1 cellular context compared by ENCODE assay signal in the genomic region with DNA sequence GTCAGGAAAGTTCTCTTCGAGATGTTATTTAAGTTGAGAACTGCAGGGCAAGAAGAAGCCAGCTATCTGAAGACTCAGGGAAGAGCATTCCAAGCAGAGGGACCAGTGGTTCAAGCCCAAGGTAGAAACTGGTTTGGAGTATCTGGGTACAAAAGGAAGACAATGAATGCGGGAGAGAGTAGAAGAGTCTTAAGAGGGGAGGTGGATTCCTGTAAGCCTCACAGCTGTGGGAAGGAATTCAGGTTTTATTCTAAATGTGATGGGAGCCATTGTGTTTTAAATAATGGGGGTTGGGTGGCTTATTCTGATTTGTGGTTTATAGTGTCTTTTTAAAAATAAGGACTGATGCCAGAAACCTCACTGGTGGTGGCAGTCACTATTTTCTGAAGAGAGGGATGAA.
TF ChIP-seq lines count a peak whose summit lies in the region.

No MANE protein-coding gene starts in this region.

TF ChIP-seq in H1, 55 proteins besides CTCF, POLR2A, EP300 and RAD21:
- TF ChIP-seq CHD2 (IDR thresholded peaks at IDR 0.05; ENCODE audit: low read length) (no peak; the same call in 1 of the 2 replicates), CEBPB (IDR thresholded peaks at IDR 0.05; ENCODE audit: low read depth, low read length) (no peak), TEAD4 (IDR thresholded peaks at IDR 0.05; ENCODE audit: low read depth, low read length) (0 out of 2 replicates have a peak, but pooled peaks have one; percentile 62), KDM4A (IDR thresholded peaks at IDR 0.05; ENCODE audit: low read depth, low read length, severe bottlenecking) (no peak), KDM5A (IDR thresholded peaks at IDR 0.05; ENCODE audit: low read length) (no peak), SP1 (IDR thresholded peaks at IDR 0.05; ENCODE audit: low read depth, low read length) (peak; percentile 77), NRF1 (IDR thresholded peaks at IDR 0.05; ENCODE audit: low read depth, low read length) (no peak), CBX5 (IDR thresholded peaks at IDR 0.05; ENCODE audit: low read depth, low read length) (no peak), ZNF274 (IDR thresholded peaks at IDR 0.05; ENCODE audit: borderline replicate concordance, extremely low read depth, low read length) (no peak), SUZ12 (IDR thresholded peaks at IDR 0.05; ENCODE audit: low read length) (no peak), SAP30 (IDR thresholded peaks at IDR 0.05; ENCODE audit: insufficient read depth, insufficient replicate concordance, low read length) (no peak), CTBP2 (IDR thresholded peaks at IDR 0.05; ENCODE audit: borderline replicate concordance, insufficient read depth, insufficient read length, low read length) (no peak), ASH2L (IDR thresholded peaks at IDR 0.05; ENCODE audit: low read length) (peak; percentile 63), CBX8 (IDR thresholded peaks at IDR 0.05; ENCODE audit: borderline replicate concordance, low read depth, low read length) (no peak), CREB1 (IDR thresholded peaks at IDR 0.05) (no peak), SRF (IDR thresholded peaks at IDR 0.05; ENCODE audit: low read depth, low read length) (no peak)
